Comparison of ENCODE assay signal across 9 cellular contexts in the genomic region with DNA sequence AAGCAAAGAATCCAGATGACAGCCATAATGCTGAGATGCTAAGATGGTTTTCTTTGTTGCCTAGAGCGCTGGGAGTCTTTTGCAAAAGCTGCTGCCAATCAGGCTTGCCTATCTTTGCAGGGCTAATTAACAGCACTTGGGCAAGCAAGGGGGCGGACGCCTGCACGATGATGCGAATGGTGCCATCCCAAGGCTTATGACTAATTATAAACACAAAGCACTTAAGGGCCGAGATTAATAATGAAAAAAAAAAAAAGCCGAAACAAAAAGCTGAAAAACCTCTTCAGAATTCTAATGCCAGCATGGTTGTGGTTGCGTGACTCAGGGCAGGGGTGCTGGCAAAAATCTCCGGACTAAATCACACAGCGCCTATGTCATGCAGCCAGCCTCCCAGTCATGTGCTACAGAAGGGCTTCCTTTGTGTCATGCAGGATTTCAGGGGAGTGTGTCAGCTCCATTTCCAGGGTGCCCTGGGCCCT.
DNase-seq lines count a peak whose midpoint lies in the region; ATAC-seq and TF ChIP-seq lines count a peak whose summit lies in the region.
"Had no signal": no experiment of that assay in that cellular context is flagged by ENCODE, and none has a peak within 500 bp of the region (broad histone marks: within the 10 kb centered on the region; RNA-seq: fewer than 3 reads in every experiment).

No MANE protein-coding gene starts in this region.

- no peak for TF ChIP-seq POLR2A in GM18505 (IDR thresholded peaks at IDR 0.05; ENCODE audit: borderline replicate concordance, extremely low read depth, insufficient read depth, insufficient read length)

- intact Hi-C loops in left ventricle myocardium superior (cut with micrococcal nuclease), result no loop called here

- DNase-seq in DMS 273 (lab: John Stamatoyannopoulos, UW; ENCODE audit: unreplicated experiment) (peak; percentile 27), DMS 273 treated with DMSO at 0.1 percent for 48 hours (lab: John Stamatoyannopoulos, UW) (no peak), amniotic epithelial cell (ENCODE audit: low read depth) (peak; percentile 93), left ventricle myocardium superior (peak; percentile 33), superior temporal gyrus (ENCODE audit: extremely low spot score) (peak; percentile 83)
- DNase-seq: NCI-H2029 treated with DMSO at 0.1 percent for 48 hours had no signal

- ATAC-seq in left ventricle myocardium superior (peak; percentile 93), HG03139 (IDR thresholded peaks at IDR 0.05; ENCODE audit: unreplicated experiment) (no peak), GM18505 (IDR thresholded peaks at IDR 0.05; ENCODE audit: unreplicated experiment) (no peak), GM18909 (IDR thresholded peaks at IDR 0.05; ENCODE audit: poor library complexity, unreplicated experiment) (no peak)
